1 cellular context compared by ENCODE assay signal in genomic region chr6:107459283-107460073, GRCh38.
TF ChIP-seq lines count a peak whose summit lies in the region.

Gene PDSS2, minus strand, starts transcription at chr6:107459564. Its CDS starts 279 bp downstream, at chr6:107459285.

TF ChIP-seq in GM12878, 131 proteins besides CTCF, POLR2A, EP300 and RAD21 (continued from another document):
- TF ChIP-seq ZBTB40 (IDR thresholded peaks at IDR 0.05; ENCODE audit: borderline replicate concordance), result no peak; the same call in none of the 2 replicates
- peak; percentile 10 for TF ChIP-seq MEF2B (IDR thresholded peaks at IDR 0.05; ENCODE audit: partially characterized antibody, poor library complexity, severe bottlenecking)
